In genomic region chr7:75072978-75073282, GRCh38 we compare ENCODE assay signal across 8 cellular contexts. TPM values are rescaled to one million over a fixed set of nuclear protein-coding genes. Genes with fewer than 3 reads are reported as not detected.
DNase-seq lines count a peak whose midpoint lies in the region; ATAC-seq and TF ChIP-seq lines count a peak whose summit lies in the region.

No MANE protein-coding gene starts in this region.

- CTCF ChIA-PET in PC-3 (lab: Charles Lee): no interaction called here
- CTCF ChIA-PET in GM10248 (lab: Yijun Ruan, JAX): interaction anchor here (0.8 to 1.2 kb wide), 3 partner anchors 13 to 656 kb away, joined by 3 read pairs; no protein-coding TSS in a partner anchor

- H3K4me1 ChIP-seq in PC-3 (ENCODE audit: insufficient read depth, low read length): peaks cover 8% of the 10 kb centered on the region; the same call in 1 of the 2 replicates
- H3K4me1 ChIP-seq in neural progenitor cell: peaks cover 8% of the 10 kb centered on the region

- H3K27ac Mint-ChIP-seq in neural progenitor cell: peak overlapping the region; percentile 98

- H3K9me3 ChIP-seq in PC-3 (ENCODE audit: low read length) (no peaks in the 10 kb centered on the region), neural progenitor cell (ENCODE audit: low read depth) (no peaks in the 10 kb centered on the region)

- H3K4me1 Mint-ChIP-seq in neural progenitor cell: peaks cover 11% of the 10 kb centered on the region

- H3K4me2 ChIP-seq in PC-3 (ENCODE audit: low read length) (peak overlapping the region; percentile 99), neural progenitor cell (peak overlapping the region; percentile 97)

- peaks cover 13% of the 10 kb centered on the region for H3K36me3 Mint-ChIP-seq in neural progenitor cell

- peaks cover 23% of the 10 kb centered on the region for H3K79me2 ChIP-seq in PC-3 (ENCODE audit: low read length)
- peaks cover 22% of the 10 kb centered on the region for H3K79me2 ChIP-seq in neural progenitor cell (ENCODE audit: low read depth)

- H4K20me1 ChIP-seq in PC-3 (ENCODE audit: low read length) (no peaks in the 10 kb centered on the region), neural progenitor cell (ENCODE audit: low read depth) (no peaks in the 10 kb centered on the region)

- peak; percentile 3 for ATAC-seq in PC-3
- ATAC-seq in GM18907 (IDR thresholded peaks at IDR 0.05; ENCODE audit: unreplicated experiment): no peak

- H3K27me3 ChIP-seq in PC-3 (ENCODE audit: low read length): no peaks in the 10 kb centered on the region
- no peaks in the 10 kb centered on the region for H3K27me3 ChIP-seq in neural progenitor cell

- peaks cover under 1% of the 10 kb centered on the region for H3K27me3 Mint-ChIP-seq in neural progenitor cell (ENCODE audit: insufficient read depth, low read depth)

- intact Hi-C loops in PC-3 (cut with micrococcal nuclease): no loop called here

- H3K9ac ChIP-seq in PC-3 (ENCODE audit: low read length) (peak overlapping the region; percentile 93), neural progenitor cell (peak overlapping the region; percentile 93)

- H2AFZ ChIP-seq in PC-3 (ENCODE audit: low read length) (peak overlapping the region; percentile 92), neural progenitor cell (replicated peaks) (peak overlapping the region; percentile 91)

- peak overlapping the region; percentile 67 for H3K27ac ChIP-seq in PC-3 (ENCODE audit: low read length)
- peak overlapping the region; percentile 74 for H3K27ac ChIP-seq in neural progenitor cell

- H3K36me3 ChIP-seq in PC-3 (ENCODE audit: low read depth, low read length): peaks cover 4% of the 10 kb centered on the region; the same call in 1 of the 2 replicates
- H3K36me3 ChIP-seq in neural progenitor cell: no peaks in the 10 kb centered on the region

- peak overlapping the region; percentile 99 for H3K4me3 Mint-ChIP-seq in neural progenitor cell

- H3K9me3 Mint-ChIP-seq in neural progenitor cell: no peaks in the 10 kb centered on the region

- no peak for TF ChIP-seq CTCF in PC-3 (conservative IDR thresholded peaks at IDR 0.05; ENCODE audit: low read depth, low read length)
- no peak for TF ChIP-seq CTCF in epithelial cell of esophagus (IDR thresholded peaks at IDR 0.05; ENCODE audit: insufficient read depth, low read depth, low read length, missing control alignments)
- TF ChIP-seq CTCF in neural progenitor cell (IDR thresholded peaks at IDR 0.05): no peak
- TF ChIP-seq CTCF in GM10248 (IDR thresholded peaks at IDR 0.05; ENCODE audit: control extremely low read depth, extremely low read depth, low read depth, missing control alignments): no peak

- H3K4me3 ChIP-seq in PC-3 (ENCODE audit: low read length) (peak overlapping the region; percentile 87), epithelial cell of esophagus (ENCODE audit: low read length) (peak overlapping the region; percentile 75), neural progenitor cell (peak overlapping the region; percentile 84)

- H3F3A ChIP-seq in PC-3 (ENCODE audit: low read length, unreplicated experiment) (no peaks in the 10 kb centered on the region), neural progenitor cell (ENCODE audit: low read depth) (peaks cover 5% of the 10 kb centered on the region)

- BruUV-seq in PC-3 (replicated peaks; lab: Mats Ljungman, UMichigan): TSS peak; percentile 75

- POLR2A ChIA-PET in PC-3 (lab: Charles Lee; ENCODE audit: unreplicated experiment): no interaction called here
- POLR2A ChIA-PET in GM10248 (lab: Yijun Ruan, JAX): interaction anchor here (0.5 kb wide), 1 partner anchor 1507 kb away, joined by 5 read pairs; no protein-coding TSS in a partner anchor

- DNase-seq in COLO668 (lab: John Stamatoyannopoulos, UW; ENCODE audit: unreplicated experiment) (peak; percentile 32), PC-3 (no peak), epithelial cell of esophagus (ENCODE audit: low read depth) (no peak), neural progenitor cell (ENCODE audit: low spot score) (no peak), GM10248 (ENCODE audit: extremely low spot score) (no peak), NCI-H526 (lab: John Stamatoyannopoulos, UW) (no peak)
- DNase-seq in effector CD8-positive, alpha-beta T cell (lab: John Stamatoyannopoulos, UW): no peak

- no peaks in the 10 kb centered on the region for H3K9me2 ChIP-seq in PC-3 (replicated peaks; ENCODE audit: low read length)

RNA-seq across cellular contexts. Expression of gene RCC1L, which starts 0.7 kb away (rescaled TPM):
- 66.8 and 78.6 TPM in 2 replicates for total RNA-seq in PC-3 (2014; rRNA removed)
- 27.7 and 61.0 TPM in 2 replicates for total RNA-seq in neural progenitor cell (ENCODE audit: low replicate concordance)

RNA-seq across cellular contexts. Expression of gene GTF2IRD2B, which starts 19.5 kb away (rescaled TPM):
- total RNA-seq in PC-3 (2014; rRNA removed) (20.2 and 28.3 TPM in 2 replicates), neural progenitor cell (ENCODE audit: low replicate concordance) (10.3 and 19.9 TPM in 2 replicates)
